In genomic region chrX:71301195-71301924, GRCh38 we compare ENCODE assay signal across 10 cellular contexts. TPM values are rescaled to one million over a fixed set of nuclear protein-coding genes. Genes with fewer than 3 reads are reported as not detected.
DNase-seq lines count a peak whose midpoint lies in the region; ATAC-seq and TF ChIP-seq lines count a peak whose summit lies in the region.
"Had no signal": no experiment of that assay in that cellular context is flagged by ENCODE, and none has a peak within 500 bp of the region (broad histone marks: within the 10 kb centered on the region; RNA-seq: fewer than 3 reads in every experiment).

Gene ITGB1BP2, plus strand, starts transcription at chrX:71301750. Its CDS starts 57 bp downstream, at chrX:71301807.

- no peak for TF ChIP-seq POLR2A in NB4 (IDR thresholded peaks at IDR 0.05; ENCODE audit: extremely low read depth, insufficient read length)

- ATAC-seq in natural killer cell treated with Interleukin-12 subunit alpha and Interleukin-12 subunit beta and Interleukin-15 and Interleukin-18, amount 100 ng/mL, for 72 hours: no peak
- no peak for ATAC-seq in GM19455 (IDR thresholded peaks at IDR 0.05; ENCODE audit: unreplicated experiment)

- H3K4me3 Mint-ChIP-seq in natural killer cell treated with Interleukin-12 subunit alpha and Interleukin-12 subunit beta and Interleukin-15 and Interleukin-18, amount 100 ng/mL, for 72 hours: peak within 1 kb of the TSS; percentile 71

- H3K27me3 Mint-ChIP-seq in natural killer cell treated with Interleukin-12 subunit alpha and Interleukin-12 subunit beta and Interleukin-15 and Interleukin-18, amount 100 ng/mL, for 72 hours: no peaks in the 10 kb centered on the region

- H3K4me3 ChIP-seq in NB4 (ENCODE audit: low read depth, low read length): no peak within 1 kb of the TSS
- peak within 1 kb of the TSS; percentile 53 for H3K4me3 ChIP-seq in coronary artery

- H3K4me1 Mint-ChIP-seq in natural killer cell treated with Interleukin-12 subunit alpha and Interleukin-12 subunit beta and Interleukin-15 and Interleukin-18, amount 100 ng/mL, for 72 hours (ENCODE audit: low read depth in 2 of 2): peaks cover 13 to 21% of the 10 kb centered on the region in 2 donors

- TF ChIP-seq CTCF in NB4 (IDR thresholded peaks at IDR 0.05; ENCODE audit: low read depth, low read length) (no peak), coronary artery (IDR thresholded peaks at IDR 0.05) (no peak)

- peak within 1 kb of the TSS; percentile 66 to 77 for H3K27ac ChIP-seq in coronary artery
- H3K27ac ChIP-seq: KMS-11 had no signal

- peaks cover 27% of the 10 kb centered on the region for H3K36me3 Mint-ChIP-seq in natural killer cell treated with Interleukin-12 subunit alpha and Interleukin-12 subunit beta and Interleukin-15 and Interleukin-18, amount 100 ng/mL, for 72 hours

- no peaks in the 10 kb centered on the region for H3K9me3 Mint-ChIP-seq in natural killer cell treated with Interleukin-12 subunit alpha and Interleukin-12 subunit beta and Interleukin-15 and Interleukin-18, amount 100 ng/mL, for 72 hours

- DNase-seq in DMS 273 treated with DMSO at 0.1 percent for 48 hours (lab: John Stamatoyannopoulos, UW) (peak; percentile 62), NB4 (ENCODE audit: low read depth) (peak; percentile 42), coronary artery (ENCODE audit: low spot score) (peak; percentile 77), NCI-H2081 (lab: John Stamatoyannopoulos, UW) (no peak), NCI-H2196 (lab: John Stamatoyannopoulos, UW; ENCODE audit: unreplicated experiment) (no peak)
- no peak for DNase-seq in natural killer cell treated with Interleukin-12 subunit alpha and Interleukin-12 subunit beta and Interleukin-15 and Interleukin-18, amount 100 ng/mL, for 72 hours (ENCODE audit: low spot score)
- no peak for DNase-seq in activated CD4-positive, alpha-beta T cell treated with anti-CD3 and anti-CD28 coated beads, Interleukin-2, amount 50 U/mL, for 1 hour
- DNase-seq: kidney had no signal

- H3K27ac Mint-ChIP-seq in natural killer cell treated with Interleukin-12 subunit alpha and Interleukin-12 subunit beta and Interleukin-15 and Interleukin-18, amount 100 ng/mL, for 72 hours: peak within 1 kb of the TSS; percentile 66 to 81

RNA-seq across cellular contexts. Expression of gene ITGB1BP2, which starts in this region (rescaled TPM):
- 10 to 100 TPM in 1 of 2 donors, 1 to 10 TPM in 1; 2.5 to 10.4 TPM for total RNA-seq in natural killer cell treated with Interleukin-12 subunit alpha and Interleukin-12 subunit beta and Interleukin-15 and Interleukin-18, amount 100 ng/mL, for 72 hours

Comparison
In these comparisons a context has a peak if more than half of its experiments do, and no peak if none do; other contexts are left out.
1. DNase-seq: peak in DMS 273 treated with DMSO at 0.1 percent for 48 hours (single experiment), NB4 (single experiment) and coronary artery (single experiment); none in natural killer cell treated with Interleukin-12 subunit alpha and Interleukin-12 subunit beta and Interleukin-15 and Interleukin-18, amount 100 ng/mL, for 72 hours (single experiment), NCI-H2081 (0 of 2), NCI-H2196 (single experiment) and activated CD4-positive, alpha-beta T cell treated with anti-CD3 and anti-CD28 coated beads, Interleukin-2, amount 50 U/mL, for 1 hour (single experiment).